Comparison of ENCODE assay signal across 1 cellular context in the genomic region with DNA sequence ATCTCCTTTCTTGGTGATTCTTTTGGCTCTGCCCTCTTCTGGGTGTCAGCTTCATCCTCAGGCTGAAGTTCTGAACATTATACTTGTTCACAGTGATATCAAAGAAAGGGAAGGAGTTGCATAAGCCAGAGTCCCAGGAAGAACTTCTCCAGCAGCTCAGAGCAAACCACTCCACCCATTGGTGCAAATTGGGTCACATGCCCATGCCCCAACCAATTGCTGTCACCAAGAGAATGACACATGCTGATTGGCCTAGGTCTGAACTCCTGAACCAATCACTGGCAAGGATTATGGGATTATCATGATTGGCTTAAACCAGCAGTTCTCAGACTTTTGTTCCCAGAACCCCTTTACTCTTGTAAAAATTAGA.
TF ChIP-seq lines count a peak whose summit lies in the region.

No MANE protein-coding gene starts in this region.

TF ChIP-seq in A549, 52 proteins besides CTCF, POLR2A, EP300 and RAD21 (continued from another document):
- TF ChIP-seq, protein P1, sequence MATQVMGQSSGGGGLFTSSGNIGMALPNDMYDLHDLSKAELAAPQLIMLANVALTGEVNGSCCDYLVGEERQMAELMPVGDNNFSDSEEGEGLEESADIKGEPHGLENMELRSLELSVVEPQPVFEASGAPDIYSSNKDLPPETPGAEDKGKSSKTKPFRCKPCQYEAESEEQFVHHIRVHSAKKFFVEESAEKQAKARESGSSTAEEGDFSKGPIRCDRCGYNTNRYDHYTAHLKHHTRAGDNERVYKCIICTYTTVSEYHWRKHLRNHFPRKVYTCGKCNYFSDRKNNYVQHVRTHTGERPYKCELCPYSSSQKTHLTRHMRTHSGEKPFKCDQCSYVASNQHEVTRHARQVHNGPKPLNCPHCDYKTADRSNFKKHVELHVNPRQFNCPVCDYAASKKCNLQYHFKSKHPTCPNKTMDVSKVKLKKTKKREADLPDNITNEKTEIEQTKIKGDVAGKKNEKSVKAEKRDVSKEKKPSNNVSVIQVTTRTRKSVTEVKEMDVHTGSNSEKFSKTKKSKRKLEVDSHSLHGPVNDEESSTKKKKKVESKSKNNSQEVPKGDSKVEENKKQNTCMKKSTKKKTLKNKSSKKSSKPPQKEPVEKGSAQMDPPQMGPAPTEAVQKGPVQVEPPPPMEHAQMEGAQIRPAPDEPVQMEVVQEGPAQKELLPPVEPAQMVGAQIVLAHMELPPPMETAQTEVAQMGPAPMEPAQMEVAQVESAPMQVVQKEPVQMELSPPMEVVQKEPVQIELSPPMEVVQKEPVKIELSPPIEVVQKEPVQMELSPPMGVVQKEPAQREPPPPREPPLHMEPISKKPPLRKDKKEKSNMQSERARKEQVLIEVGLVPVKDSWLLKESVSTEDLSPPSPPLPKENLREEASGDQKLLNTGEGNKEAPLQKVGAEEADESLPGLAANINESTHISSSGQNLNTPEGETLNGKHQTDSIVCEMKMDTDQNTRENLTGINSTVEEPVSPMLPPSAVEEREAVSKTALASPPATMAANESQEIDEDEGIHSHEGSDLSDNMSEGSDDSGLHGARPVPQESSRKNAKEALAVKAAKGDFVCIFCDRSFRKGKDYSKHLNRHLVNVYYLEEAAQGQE (IDR thresholded peaks at IDR 0.05), result no peak
TF ChIP-seq in A549: peak in this region for 1.
